In genomic region chr1:214044438-214045214, GRCh38 we compare ENCODE assay signal across 21 cellular contexts. TPM values are rescaled to one million over a fixed set of nuclear protein-coding genes. Genes with fewer than 3 reads are reported as not detected.
DNase-seq lines count a peak whose midpoint lies in the region; ATAC-seq, FAIRE-seq and TF ChIP-seq lines count a peak whose summit lies in the region.
"Had no signal": no experiment of that assay in that cellular context is flagged by ENCODE, and none has a peak within 500 bp of the region (broad histone marks: within the 10 kb centered on the region; RNA-seq: fewer than 3 reads in every experiment).

No MANE protein-coding gene starts in this region.

- H3K4me1 Mint-ChIP-seq in stimulated activated naive CD8-positive, alpha-beta T cell treated with anti-CD3 and anti-CD28 coated beads, Interleukin-15, amount 100 ng/mL, for 72 hours: no peaks in the 10 kb centered on the region
- H3K4me1 Mint-ChIP-seq: activated naive CD8-positive, alpha-beta T cell treated with anti-CD3 and anti-CD28 coated beads, Interleukin-2, amount 50 U/mL, for 24 hours; central memory CD8-positive, alpha-beta T cell had no signal

- peaks cover 10 to 20% of the 10 kb centered on the region in 2 donors for H3K9me3 Mint-ChIP-seq in stimulated activated naive CD8-positive, alpha-beta T cell treated with anti-CD3 and anti-CD28 coated beads, Interleukin-15, amount 100 ng/mL, for 72 hours

- peak; percentile 31 to 63 for TF ChIP-seq RAD21 in liver (IDR thresholded peaks at IDR 0.05)

- no peak for FAIRE-seq in GM12892 (lab: Jason Lieb, UNC)
- FAIRE-seq in small intestine (lab: Jason Lieb, UNC): no peak
- FAIRE-seq: HTR-8/SVneo had no signal

- peak overlapping the region in 1 of 2 donors; percentile 14 for H3K27ac Mint-ChIP-seq in stimulated activated naive CD8-positive, alpha-beta T cell treated with anti-CD3 and anti-CD28 coated beads, Interleukin-15, amount 100 ng/mL, for 72 hours
- H3K27ac Mint-ChIP-seq: activated CD8-positive, alpha-beta T cell treated with anti-CD3 and anti-CD28 coated beads, Interleukin-2, amount 10 ng/mL, durations not matched to agents 7 days and 5 days; activated naive CD8-positive, alpha-beta T cell treated with anti-CD3 and anti-CD28 coated beads, Interleukin-2, amount 50 U/mL, for 24 hours; activated T-helper 1 cell treated with anti-CD3 and anti-CD28 coated beads, Interleukin-12 subunit alpha, Interleukin-12 subunit beta, Interleukin-2, Interleukin-4 antibody, amounts not matched to agents 30 ng/mL and 10 ng/mL and 1 ng/mL, durations not matched to agents 14 hours and 24 hours and 36 hours; nephron progenitor cell had no signal

- H3K9ac ChIP-seq in liver (ENCODE audit: low read depth in 1 of 2, low read length in 2 of 2): no peak overlapping the region
- H3K9ac ChIP-seq: BLaER1 treated with 17β-estradiol and CSF1 and Interleukin-3, amounts not matched to agents 10 nM and 100 nM had no signal

- peaks cover 8% of the 10 kb centered on the region for H3K27me3 Mint-ChIP-seq in stimulated activated naive CD8-positive, alpha-beta T cell treated with anti-CD3 and anti-CD28 coated beads, Interleukin-15, amount 100 ng/mL, for 72 hours

- no peak for TF ChIP-seq POLR2A in GM12892 (IDR thresholded peaks at IDR 0.05; ENCODE audit: low read depth, low read length)

- H3K9me3 ChIP-seq in WERI-Rb-1 (ENCODE audit: severe bottlenecking): peaks cover 15% of the 10 kb centered on the region
- H3K9me3 ChIP-seq in liver (ENCODE audit: control insufficient read depth in 4 of 4, low read length in 3 of 4): no peaks in the 10 kb centered on the region
- H3K9me3 ChIP-seq in small intestine (ENCODE audit: control insufficient read depth, low read depth): no peaks in the 10 kb centered on the region
- H3K9me3 ChIP-seq: MG63, Peyer's patch had no signal

- H3K4me1 ChIP-seq in liver (ENCODE audit: control insufficient read depth in 4 of 4, insufficient read depth in 4 of 4, low read length in 3 of 4): peaks cover 6 to 29% (median 16%) of the 10 kb centered on the region in 4 donors
- no peaks in the 10 kb centered on the region for H3K4me1 ChIP-seq in small intestine (ENCODE audit: control insufficient read depth in 2 of 2, insufficient read depth in 1 of 2, low read depth in 1 of 2, low read length in 1 of 2)
- H3K4me1 ChIP-seq: BLaER1 treated with 17β-estradiol and CSF1 and Interleukin-3, amounts not matched to agents 10 nM and 100 nM; foreskin keratinocyte; Peyer's patch; tibial nerve had no signal

- H3K27ac ChIP-seq in WERI-Rb-1 (no peak overlapping the region), liver (ENCODE audit: low read depth in 1 of 2, low read length in 2 of 2) (peak overlapping the region; percentile 68 to 81), small intestine (ENCODE audit: low read depth in 1 of 2, low read length in 1 of 2) (no peak overlapping the region)
- H3K27ac ChIP-seq: BLaER1 treated with 17β-estradiol and CSF1 and Interleukin-3, amounts not matched to agents 10 nM and 100 nM; foreskin keratinocyte; Peyer's patch; tibial nerve had no signal

- TF ChIP-seq CTCF in WERI-Rb-1 (IDR thresholded peaks at IDR 0.05; ENCODE audit: low read depth, low read length) (no peak), liver (IDR thresholded peaks at IDR 0.05; ENCODE audit: low read depth, low read length, missing input control) (no peak)

- H3K36me3 ChIP-seq in H7 (replicated peaks; ENCODE audit: control insufficient read depth, insufficient read depth, low read length) (no peaks in the 10 kb centered on the region), WERI-Rb-1 (no peaks in the 10 kb centered on the region), liver (ENCODE audit: control insufficient read depth in 4 of 4, insufficient read depth in 3 of 4, low read depth in 1 of 4, low read length in 3 of 4) (no peaks in the 10 kb centered on the region), small intestine (ENCODE audit: control insufficient read depth in 2 of 2, insufficient read depth in 2 of 2, low read length in 2 of 2) (no peaks in the 10 kb centered on the region)
- H3K36me3 ChIP-seq: BLaER1 treated with 17β-estradiol and CSF1 and Interleukin-3, amounts not matched to agents 10 nM and 100 nM; MG63; Peyer's patch; tibial nerve had no signal

- H3K4me3 ChIP-seq in H7 (ENCODE audit: insufficient read depth, low read depth, low read length) (no peak overlapping the region), WERI-Rb-1 (ENCODE audit: low read depth, low read length) (no peak overlapping the region), liver (ENCODE audit: low read depth in 1 of 3, low read length in 3 of 3) (no peak overlapping the region), small intestine (ENCODE audit: low read depth in 1 of 2, low read length in 2 of 2) (no peak overlapping the region)
- H3K4me3 ChIP-seq: BLaER1 treated with 17β-estradiol and CSF1 and Interleukin-3, amounts not matched to agents 10 nM and 100 nM; MG63; Peyer's patch; tibial nerve had no signal

- peak; percentile 38 for DNase-seq in H7
- peak; percentile 34 for DNase-seq in NCI-H1694 (lab: John Stamatoyannopoulos, UW)
- DNase-seq in WERI-Rb-1: peak; percentile 18
- no peak for DNase-seq in GM12892 (ENCODE audit: insufficient read length)
- DNase-seq in stimulated activated naive CD8-positive, alpha-beta T cell treated with anti-CD3 and anti-CD28 coated beads, Interleukin-15, amount 100 ng/mL, for 72 hours: no peak
- DNase-seq in small intestine: no peak
- DNase-seq: activated CD8-positive, alpha-beta T cell treated with anti-CD3 and anti-CD28 coated beads, Interleukin-2, amount 10 ng/mL, durations not matched to agents 7 days and 5 days; activated naive CD8-positive, alpha-beta T cell treated with anti-CD3 and anti-CD28 coated beads, Interleukin-2, amount 50 U/mL, for 24 hours; foreskin keratinocyte; MG63; NCI-H526 treated with DMSO at 0.1 percent for 48 hours; nephron progenitor cell; Peyer's patch; retina; stimulated activated CD4-positive, alpha-beta T cell treated with anti-CD3 and anti-CD28 coated beads, Interleukin-2, amount 100 ng/mL, for 24 hours had no signal

- no peak for ATAC-seq in stimulated activated naive CD8-positive, alpha-beta T cell treated with anti-CD3 and anti-CD28 coated beads, Interleukin-15, amount 100 ng/mL, for 72 hours
- ATAC-seq: activated CD8-positive, alpha-beta T cell treated with anti-CD3 and anti-CD28 coated beads, Interleukin-2, amount 10 ng/mL, durations not matched to agents 7 days and 5 days; activated naive CD8-positive, alpha-beta T cell treated with anti-CD3 and anti-CD28 coated beads, Interleukin-2, amount 50 U/mL, for 24 hours; foreskin keratinocyte had no signal

- no peak overlapping the region for H3K4me3 Mint-ChIP-seq in stimulated activated naive CD8-positive, alpha-beta T cell treated with anti-CD3 and anti-CD28 coated beads, Interleukin-15, amount 100 ng/mL, for 72 hours
- H3K4me3 Mint-ChIP-seq: activated CD8-positive, alpha-beta T cell treated with anti-CD3 and anti-CD28 coated beads, Interleukin-2, amount 10 ng/mL, durations not matched to agents 7 days and 5 days; activated naive CD8-positive, alpha-beta T cell treated with anti-CD3 and anti-CD28 coated beads, Interleukin-2, amount 50 U/mL, for 24 hours; activated T-helper 1 cell treated with anti-CD3 and anti-CD28 coated beads, Interleukin-12 subunit alpha, Interleukin-12 subunit beta, Interleukin-2, Interleukin-4 antibody, amounts not matched to agents 30 ng/mL and 10 ng/mL and 1 ng/mL, durations not matched to agents 14 hours and 24 hours and 36 hours; central memory CD8-positive, alpha-beta T cell; nephron progenitor cell had no signal

- H3K27me3 ChIP-seq in H7 (ENCODE audit: control insufficient read depth, insufficient read depth, low read length): no peaks in the 10 kb centered on the region
- no peaks in the 10 kb centered on the region for H3K27me3 ChIP-seq in WERI-Rb-1 (ENCODE audit: insufficient read depth, low read depth, severe bottlenecking)
- H3K27me3 ChIP-seq in liver (ENCODE audit: control insufficient read depth in 4 of 4, insufficient read depth in 4 of 4, low read length in 3 of 4): no peaks in the 10 kb centered on the region
- H3K27me3 ChIP-seq in small intestine (ENCODE audit: control insufficient read depth in 2 of 2, insufficient read depth in 2 of 2, low read length in 2 of 2): no peaks in the 10 kb centered on the region
- H3K27me3 ChIP-seq: BLaER1 treated with 17β-estradiol and CSF1 and Interleukin-3, amounts not matched to agents 10 nM and 100 nM; foreskin keratinocyte; Peyer's patch; tibial nerve had no signal

- 50% methylated on average over 4 of the region's 4 CpGs for WGBS in liver
- WGBS in small intestine, 3 donors: 82 to 92% (median 90%) methylated on average over 4 of the region's 4 CpGs

TF ChIP-seq in liver, 16 proteins besides CTCF, POLR2A, EP300 and RAD21 (continues in another document):
- TF ChIP-seq SP1 (IDR thresholded peaks at IDR 0.05): peak; percentile 93
- TF ChIP-seq HNF4G (IDR thresholded peaks at IDR 0.05): peak; percentile 50
- TF ChIP-seq NR2F2 (IDR thresholded peaks at IDR 0.05): peak; percentile 70
- TF ChIP-seq YY1 (IDR thresholded peaks at IDR 0.05): peak; percentile 38
- peak; percentile 84 to 86 for TF ChIP-seq HNF4A (conservative IDR thresholded peaks at IDR 0.05)
- peak; percentile 64 to 93 for TF ChIP-seq EGR1 (IDR thresholded peaks at IDR 0.05; ENCODE audit: low read depth in 2 of 2)
- TF ChIP-seq JUND (IDR thresholded peaks at IDR 0.05): peak; percentile 96 to 98
- TF ChIP-seq MAX (IDR thresholded peaks at IDR 0.05): peak; percentile 76

RNA-seq across cellular contexts. Expression of gene PROX1, which starts 56.9 kb away (rescaled TPM):
- 2.3 and 2.9 TPM in 2 replicates for total RNA-seq in H7 (2014; rRNA removed; shearing (Covaris generic))
- 100 to 1,000 TPM in 1 of 2 donors, 10 to 100 TPM in 1; 23.2 to 101 TPM for total RNA-seq in liver
- 10 to 100 TPM; 18.3 to 39.4 TPM for polyA plus RNA-seq in liver
- polyA plus RNA-seq in GM12892 (2012; ENCODE audit: missing spikeins): 0.04 TPM
- 1 to 10 TPM in 2 of 3 donors, under 1 TPM in 1; 0.67 to 3.6 (median 1.1) TPM for polyA plus RNA-seq in small intestine
- total RNA-seq: activated CD8-positive, alpha-beta T cell treated with anti-CD3 and anti-CD28 coated beads, Interleukin-2, amount 10 ng/mL, durations not matched to agents 7 days and 5 days; activated T-helper 1 cell treated with anti-CD3 and anti-CD28 coated beads, Interleukin-12 subunit alpha, Interleukin-12 subunit beta, Interleukin-2, Interleukin-4 antibody, amounts not matched to agents 30 ng/mL and 10 ng/mL and 1 ng/mL, durations not matched to agents 14 hours and 24 hours and 36 hours had no signal

Comparison
In these comparisons a context has a peak if more than half of its experiments do, and no peak if none do; other contexts are left out.
1. DNase-seq: peak in H7 (single experiment), NCI-H1694 (single experiment) and WERI-Rb-1 (single experiment); none in GM12892 (single experiment), stimulated activated naive CD8-positive, alpha-beta T cell treated with anti-CD3 and anti-CD28 coated beads, Interleukin-15, amount 100 ng/mL, for 72 hours (0 of 2) and small intestine (single experiment).
2. H3K27ac ChIP-seq: peak in liver (2 of 2); none in WERI-Rb-1 (single experiment) and small intestine (0 of 2).